ENCODE assay signal across 2 cellular contexts in the genomic region with DNA sequence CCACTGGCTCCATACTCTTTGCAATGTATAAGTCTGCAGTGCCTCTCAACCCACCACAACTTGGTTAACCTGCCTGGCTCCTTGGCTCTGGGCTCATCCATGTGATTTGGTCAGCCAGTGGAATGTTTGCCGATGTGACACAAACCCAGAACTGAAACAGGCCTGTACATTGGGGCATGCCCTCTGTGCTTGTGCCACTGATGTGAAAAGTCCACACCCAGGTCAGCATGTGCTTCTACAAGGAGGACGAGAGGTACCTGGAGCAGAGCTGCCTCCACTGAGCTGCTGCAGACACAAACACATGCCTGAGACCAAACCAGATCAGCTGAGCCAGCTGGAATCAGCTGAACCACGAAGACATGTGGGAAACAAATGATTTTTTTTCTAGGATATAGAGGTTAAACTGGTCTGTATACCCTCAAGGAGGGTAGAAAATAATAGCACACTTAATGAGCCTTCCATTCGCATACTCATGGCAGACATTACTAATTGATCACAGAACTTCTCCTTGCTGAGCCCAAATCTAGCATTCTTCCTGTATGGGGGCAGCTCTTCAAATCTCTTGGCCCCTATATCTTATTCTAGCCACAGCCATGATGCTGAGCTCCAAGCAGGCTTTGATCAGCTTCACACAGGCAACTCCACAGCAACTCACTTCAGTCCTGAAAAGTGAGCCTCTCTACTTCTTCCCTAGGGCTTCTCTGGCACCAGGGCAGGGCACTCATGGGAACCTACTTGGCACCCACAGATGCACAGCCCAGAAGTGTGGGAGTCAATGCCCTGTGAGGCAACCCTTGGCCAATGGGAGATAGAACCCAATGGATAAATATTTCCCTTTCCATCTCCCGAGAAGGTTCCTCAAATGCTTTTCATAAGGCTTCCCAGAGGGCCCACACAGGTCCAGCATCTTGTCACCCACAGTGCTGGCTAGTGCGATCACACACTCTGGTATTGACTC.
A peak's percentile ranks its signal among the peaks of the same experiment; 100 is the strongest.
TF ChIP-seq lines count a peak whose summit lies in the region.

No MANE protein-coding gene starts in this region.

TF ChIP-seq in HepG2, 621 proteins besides CTCF, POLR2A, EP300 and RAD21:
- TF ChIP-seq KDM5A (IDR thresholded peaks at IDR 0.05; ENCODE audit: borderline replicate concordance, low read length): no peak
- no peak for TF ChIP-seq BORCS8-MEF2B (CRISPR knock-in tag; IDR thresholded peaks at IDR 0.05)

TF ChIP-seq in K562, 482 proteins besides CTCF, POLR2A, EP300 and RAD21:
- no peak for TF ChIP-seq TAF9B (IDR thresholded peaks at IDR 0.05; ENCODE audit: partially characterized antibody)
- peak; percentile 90 for TF ChIP-seq ZBTB17 (CRISPR knock-in tag; IDR thresholded peaks at IDR 0.05)
